8 cellular contexts compared by ENCODE assay signal in genomic region chr12:111444706-111445310, GRCh38. TPM values are rescaled to one million over a fixed set of nuclear protein-coding genes. Genes with fewer than 3 reads are reported as not detected.
A peak's percentile ranks its signal among the peaks of the same experiment; 100 is the strongest.
DNase-seq lines count a peak whose midpoint lies in the region; ATAC-seq and TF ChIP-seq lines count a peak whose summit lies in the region.

No MANE protein-coding gene starts in this region.

- peaks cover 60% of the 10 kb centered on the region for H3K36me3 Mint-ChIP-seq in activated CD4-positive, alpha-beta T cell treated with anti-CD3 and anti-CD28 coated beads, Interleukin-2, amount 10 ng/mL, durations not matched to agents 24 days and 14 days (ENCODE audit: low read depth)
- peaks cover 0 to 37% (median 4%) of the 10 kb centered on the region in 3 donors for H3K36me3 Mint-ChIP-seq in naive thymus-derived CD8-positive, alpha-beta T cell

- H3K4me3 ChIP-seq in BLaER1 treated with 17β-estradiol and CSF1 and Interleukin-3, amounts not matched to agents 10 nM and 100 nM = peak overlapping the region in 9 of 10 experiments; percentile 17 to 60 (median 47); a peak in 14 of 20 replicates
- H3K4me3 ChIP-seq in HL-60 (replicated peaks; ENCODE audit: insufficient read depth, low read length) = no peak overlapping the region
- H3K4me3 ChIP-seq in stomach smooth muscle (ENCODE audit: low read length in 2 of 2) = no peak overlapping the region

- no peaks in the 10 kb centered on the region for H3K9me3 ChIP-seq in BLaER1 treated with 17β-estradiol and CSF1 and Interleukin-3, amounts not matched to agents 10 nM and 100 nM (replicated peaks in 1 of 11)
- H3K9me3 ChIP-seq in stomach smooth muscle (ENCODE audit: control insufficient read depth in 2 of 2, low read length in 2 of 2) = no peaks in the 10 kb centered on the region

- no peaks in the 10 kb centered on the region for H3K27me3 ChIP-seq in BLaER1 treated with 17β-estradiol and CSF1 and Interleukin-3, amounts not matched to agents 10 nM and 100 nM
- H3K27me3 ChIP-seq in HL-60 (ENCODE audit: insufficient read depth, poor library complexity, severe bottlenecking) (no peaks in the 10 kb centered on the region), stomach smooth muscle (ENCODE audit: control insufficient read depth in 1 of 2, insufficient read depth in 2 of 2, low read length in 2 of 2) (no peaks in the 10 kb centered on the region)

- no peaks in the 10 kb centered on the region for H3K27me3 Mint-ChIP-seq in activated CD4-positive, alpha-beta T cell treated with anti-CD3 and anti-CD28 coated beads, Interleukin-2, amount 10 ng/mL, durations not matched to agents 24 days and 14 days
- no peaks in the 10 kb centered on the region for H3K27me3 Mint-ChIP-seq in naive thymus-derived CD8-positive, alpha-beta T cell

- DNase-seq in HL-60 (ENCODE audit: low read depth in 1 of 2, low spot score in 1 of 2) (peak; percentile 85 to 88), cerebellar cortex (ENCODE audit: low spot score) (no peak)
- DNase-seq in activated CD4-positive, alpha-beta T cell treated with anti-CD3 and anti-CD28 coated beads, Interleukin-2, amount 10 ng/mL, durations not matched to agents 24 days and 14 days = peak; percentile 96
- peak; percentile 30 for DNase-seq in effector CD8-positive, alpha-beta T cell (lab: John Stamatoyannopoulos, UW)
- DNase-seq in naive thymus-derived CD8-positive, alpha-beta T cell = peak; percentile 44 to 83 (median 70)

- peak overlapping the region; percentile 63 to 80 (median 69); a peak in 21 of 22 replicates for H3K9ac ChIP-seq in BLaER1 treated with 17β-estradiol and CSF1 and Interleukin-3, amounts not matched to agents 10 nM and 100 nM
- peak overlapping the region; percentile 46 to 69 for H3K9ac ChIP-seq in stomach smooth muscle (ENCODE audit: low read length in 2 of 2)

- peaks cover 82% of the 10 kb centered on the region for H3K4me1 Mint-ChIP-seq in activated CD4-positive, alpha-beta T cell treated with anti-CD3 and anti-CD28 coated beads, Interleukin-2, amount 10 ng/mL, durations not matched to agents 24 days and 14 days
- H3K4me1 Mint-ChIP-seq in naive thymus-derived CD8-positive, alpha-beta T cell = peaks cover 29 to 86% (median 70%) of the 10 kb centered on the region in 4 donors

- H3K4me3 Mint-ChIP-seq in activated CD4-positive, alpha-beta T cell treated with anti-CD3 and anti-CD28 coated beads, Interleukin-2, amount 10 ng/mL, durations not matched to agents 24 days and 14 days = peak overlapping the region; percentile 71
- peak overlapping the region in 9 of 10 donors; percentile 39 to 77 (median 71) for H3K4me3 Mint-ChIP-seq in naive thymus-derived CD8-positive, alpha-beta T cell

- intact Hi-C loops in activated CD4-positive, alpha-beta T cell treated with anti-CD3 and anti-CD28 coated beads, Interleukin-2, amount 10 ng/mL, durations not matched to agents 24 days and 14 days (cut with micrococcal nuclease) = loop anchor here (1.0 kb wide), 4 partner anchors 10 to 48 kb away; no protein-coding TSS in a partner anchor

- peak overlapping the region; percentile 88 for H3K27ac Mint-ChIP-seq in activated CD4-positive, alpha-beta T cell treated with anti-CD3 and anti-CD28 coated beads, Interleukin-2, amount 10 ng/mL, durations not matched to agents 24 days and 14 days
- H3K27ac Mint-ChIP-seq in naive thymus-derived CD8-positive, alpha-beta T cell = peak overlapping the region; percentile 73 to 95 (median 90)

- peak overlapping the region; percentile 25 to 92 (median 74); a peak in 21 of 22 replicates for H3K27ac ChIP-seq in BLaER1 treated with 17β-estradiol and CSF1 and Interleukin-3, amounts not matched to agents 10 nM and 100 nM
- H3K27ac ChIP-seq in HL-60 (replicated peaks) = peak overlapping the region; percentile 22
- peak overlapping the region; percentile 84 for H3K27ac ChIP-seq in stomach smooth muscle (ENCODE audit: low read length)

- H3K4me2 ChIP-seq in BLaER1 treated with 17β-estradiol and CSF1 and Interleukin-3, amounts not matched to agents 10 nM and 100 nM = peak overlapping the region; percentile 93 to 100 (median 98)

- peaks cover 59 to 91% (median 85%) of the 10 kb centered on the region in 11 experiments for H3K36me3 ChIP-seq in BLaER1 treated with 17β-estradiol and CSF1 and Interleukin-3, amounts not matched to agents 10 nM and 100 nM
- peaks cover 20 to 45% of the 10 kb centered on the region in 2 donors for H3K36me3 ChIP-seq in stomach smooth muscle (ENCODE audit: control insufficient read depth in 2 of 2, insufficient read depth in 2 of 2, low read length in 2 of 2)

- peak; percentile 81 for ATAC-seq in GM19468 (IDR thresholded peaks at IDR 0.05; ENCODE audit: extremely low read depth, unreplicated experiment)
- peak; percentile 98 to 99 for ATAC-seq in naive thymus-derived CD8-positive, alpha-beta T cell

- POLR2A ChIA-PET in naive thymus-derived CD8-positive, alpha-beta T cell (lab: Charles Lee) = interaction anchor here (0.9 to 5.5 kb wide), 10 partner anchors 10 to 77 kb away, joined by 3 to 46 read pairs (median 6); partner anchors contain the start of gene SH2B3

- H4K20me1 ChIP-seq in BLaER1 treated with 17β-estradiol and CSF1 and Interleukin-3, amounts not matched to agents 10 nM and 100 nM = peaks cover 77 to 100% (median 97%) of the 10 kb centered on the region in 11 experiments

- no peaks in the 10 kb centered on the region for H3K9me3 Mint-ChIP-seq in activated CD4-positive, alpha-beta T cell treated with anti-CD3 and anti-CD28 coated beads, Interleukin-2, amount 10 ng/mL, durations not matched to agents 24 days and 14 days
- H3K9me3 Mint-ChIP-seq in naive thymus-derived CD8-positive, alpha-beta T cell = no peaks in the 10 kb centered on the region

- TF ChIP-seq CTCF in HL-60 (IDR thresholded peaks at IDR 0.05; ENCODE audit: insufficient read depth, low read length) = no peak

- peaks cover 84 to 100% (median 99%) of the 10 kb centered on the region in 10 experiments for H3K4me1 ChIP-seq in BLaER1 treated with 17β-estradiol and CSF1 and Interleukin-3, amounts not matched to agents 10 nM and 100 nM
- peaks cover 38% of the 10 kb centered on the region for H3K4me1 ChIP-seq in stomach smooth muscle (ENCODE audit: control insufficient read depth, insufficient read depth, low read length)

RNA-seq across cellular contexts. Expression of gene SH2B3, which starts 39.1 kb away (rescaled TPM):
- 43.4 and 44.1 TPM in 2 replicates for total RNA-seq in activated CD4-positive, alpha-beta T cell treated with anti-CD3 and anti-CD28 coated beads, Interleukin-2, amount 10 ng/mL, durations not matched to agents 24 days and 14 days
- total RNA-seq in naive thymus-derived CD8-positive, alpha-beta T cell = 10 to 100 TPM; 12.5 to 12.8 TPM
- polyA plus RNA-seq in naive thymus-derived CD8-positive, alpha-beta T cell = 1 to 10 TPM; 2.1 to 5.3 (median 3.2) TPM

Comparison
In these comparisons a context has a peak if more than half of its experiments do, and no peak if none do; other contexts are left out.
1. H3K27ac ChIP-seq: peak in every context shown above with its lines; median percentile 84 in stomach smooth muscle; 74 in BLaER1 treated with 17β-estradiol and CSF1 and Interleukin-3, amounts not matched to agents 10 nM and 100 nM; 22 in HL-60.
2. H3K4me3 ChIP-seq: peak in BLaER1 treated with 17β-estradiol and CSF1 and Interleukin-3, amounts not matched to agents 10 nM and 100 nM (9 of 10); none in HL-60 (single experiment) and stomach smooth muscle (0 of 2).